In genomic region chr4:120105472-120105871, GRCh38 we compare ENCODE assay signal across 14 cellular contexts. TPM values are rescaled to one million over a fixed set of nuclear protein-coding genes. Genes with fewer than 3 reads are reported as not detected.
DNase-seq lines count a peak whose midpoint lies in the region; ATAC-seq, FAIRE-seq and TF ChIP-seq lines count a peak whose summit lies in the region.
"Had no signal": no experiment of that assay in that cellular context is flagged by ENCODE, and none has a peak within 500 bp of the region (broad histone marks: within the 10 kb centered on the region; RNA-seq: fewer than 3 reads in every experiment).

No MANE protein-coding gene starts in this region.

- DNase-seq in NCI-H526 (lab: John Stamatoyannopoulos, UW): no peak
- DNase-seq in GM19239 (ENCODE audit: insufficient read length, low spot score): no peak
- no peak for DNase-seq in glutamatergic neuron
- DNase-seq in midbrain (lab: John Stamatoyannopoulos, UW): no peak
- DNase-seq: CD4-positive, alpha-beta memory T cell; cerebellar nuclear complex; IMR-90; left ventricle myocardium superior; NCI-H1436; nephron progenitor cell; tibial artery had no signal

- H3K27ac Mint-ChIP-seq in glutamatergic neuron (ENCODE audit: unreplicated experiment): no peak overlapping the region
- H3K27ac Mint-ChIP-seq: CD4-positive, alpha-beta memory T cell; nephron progenitor cell had no signal

- TF ChIP-seq CTCF in glutamatergic neuron (IDR thresholded peaks at IDR 0.05; ENCODE audit: partially characterized antibody, unreplicated experiment): no peak

- no peaks in the 10 kb centered on the region for H3K36me3 Mint-ChIP-seq in glutamatergic neuron (ENCODE audit: unreplicated experiment)
- H3K36me3 Mint-ChIP-seq: CD4-positive, alpha-beta memory T cell had no signal

- H3K4me3 Mint-ChIP-seq in glutamatergic neuron (ENCODE audit: unreplicated experiment): no peak overlapping the region
- H3K4me3 Mint-ChIP-seq: CD4-positive, alpha-beta memory T cell; nephron progenitor cell had no signal

- ATAC-seq in GM19025 (IDR thresholded peaks at IDR 0.05; ENCODE audit: low read depth, unreplicated experiment) (peak; percentile 63), GM21786 (IDR thresholded peaks at IDR 0.05; ENCODE audit: unreplicated experiment) (peak; percentile 93), HG03108 (IDR thresholded peaks at IDR 0.05; ENCODE audit: unreplicated experiment) (peak; percentile 96)
- ATAC-seq: left ventricle myocardium superior had no signal

- H3K4me1 Mint-ChIP-seq in glutamatergic neuron (ENCODE audit: low read depth, unreplicated experiment): no peaks in the 10 kb centered on the region
- H3K4me1 Mint-ChIP-seq: CD4-positive, alpha-beta memory T cell; nephron progenitor cell had no signal

- no peak for FAIRE-seq in GM19239 (lab: Jason Lieb, UNC)

- no peaks in the 10 kb centered on the region for H3K9me3 Mint-ChIP-seq in glutamatergic neuron (ENCODE audit: unreplicated experiment)
- H3K9me3 Mint-ChIP-seq: nephron progenitor cell had no signal

- H3K27me3 Mint-ChIP-seq in glutamatergic neuron (ENCODE audit: unreplicated experiment): no peaks in the 10 kb centered on the region

RNA-seq across cellular contexts. Expression of gene MAD2L1, which starts 38.8 kb away (rescaled TPM):
- total RNA-seq in glutamatergic neuron (ENCODE audit: unreplicated experiment): 13.7 TPM
